1 cellular context compared by ENCODE assay signal in the genomic region with DNA sequence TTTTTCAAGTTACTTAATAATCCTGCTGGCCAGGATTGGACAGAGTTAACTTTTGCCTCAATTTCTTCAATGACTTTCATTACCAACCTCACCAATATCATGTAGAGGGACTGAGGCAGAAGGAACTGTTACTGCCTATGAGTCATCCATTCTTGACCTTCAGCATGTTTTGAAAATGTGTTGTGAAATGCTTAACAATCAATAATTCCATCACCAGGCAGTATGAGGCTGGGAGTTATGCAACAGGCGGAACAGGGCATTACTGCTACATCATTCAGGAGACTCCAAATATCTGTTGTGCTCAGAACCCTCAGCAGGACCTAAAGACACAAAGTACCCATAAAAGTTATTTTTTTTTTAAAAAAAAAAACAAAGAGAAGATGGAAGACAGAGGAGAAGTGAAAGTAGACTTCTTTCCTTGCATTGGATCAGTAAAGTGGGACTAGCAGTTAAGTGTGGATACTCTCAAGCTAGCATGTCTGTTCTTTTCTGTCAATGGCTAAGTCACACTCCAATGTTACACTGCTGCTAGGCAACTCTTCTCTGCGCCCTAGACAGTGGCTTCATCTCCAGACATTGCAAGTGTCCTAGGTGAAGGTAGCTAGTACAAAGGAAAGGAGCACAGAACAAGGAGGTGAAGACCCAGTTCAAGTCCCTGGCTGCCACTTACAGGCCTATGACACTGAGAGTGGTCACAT.
TF ChIP-seq lines count a peak whose summit lies in the region.

No MANE protein-coding gene starts in this region.

TF ChIP-seq in HepG2, 621 proteins besides CTCF, POLR2A, EP300 and RAD21 (continued from another document):
- TF ChIP-seq, protein P1, sequence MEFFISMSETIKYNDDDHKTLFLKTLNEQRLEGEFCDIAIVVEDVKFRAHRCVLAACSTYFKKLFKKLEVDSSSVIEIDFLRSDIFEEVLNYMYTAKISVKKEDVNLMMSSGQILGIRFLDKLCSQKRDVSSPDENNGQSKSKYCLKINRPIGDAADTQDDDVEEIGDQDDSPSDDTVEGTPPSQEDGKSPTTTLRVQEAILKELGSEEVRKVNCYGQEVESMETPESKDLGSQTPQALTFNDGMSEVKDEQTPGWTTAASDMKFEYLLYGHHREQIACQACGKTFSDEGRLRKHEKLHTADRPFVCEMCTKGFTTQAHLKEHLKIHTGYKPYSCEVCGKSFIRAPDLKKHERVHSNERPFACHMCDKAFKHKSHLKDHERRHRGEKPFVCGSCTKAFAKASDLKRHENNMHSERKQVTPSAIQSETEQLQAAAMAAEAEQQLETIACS (CRISPR knock-in tag; IDR thresholded peaks at IDR 0.05): no peak
- TF ChIP-seq ZFP37 (CRISPR knock-in tag; IDR thresholded peaks at IDR 0.05; ENCODE audit: borderline replicate concordance) (no peak), MAFK (conservative IDR thresholded peaks at IDR 0.05 in 1 of 2, IDR thresholded peaks at IDR 0.05 in 1 of 2; ENCODE audit: low read length in 2 of 2) (peak; percentile 35 to 56; a peak in 2 of 4 replicates), FLYWCH1 (CRISPR knock-in tag; IDR thresholded peaks at IDR 0.05) (no peak), ZFP62 (CRISPR knock-in tag; IDR thresholded peaks at IDR 0.05) (no peak), ARID2 (CRISPR knock-in tag; IDR thresholded peaks at IDR 0.05; ENCODE audit: borderline replicate concordance) (no peak), ZNF7 (CRISPR knock-in tag; IDR thresholded peaks at IDR 0.05) (no peak), TBX3 (IDR thresholded peaks at IDR 0.05; ENCODE audit: borderline replicate concordance) (peak; percentile 39; the same call in 1 of the 2 replicates), POGZ (CRISPR knock-in tag; IDR thresholded peaks at IDR 0.05) (peak; percentile 95), EHMT2 (IDR thresholded peaks at IDR 0.05; ENCODE audit: borderline replicate concordance, low read depth, low read length) (no peak), ZSCAN22 (CRISPR knock-in tag; IDR thresholded peaks at IDR 0.05) (no peak), ZNF569 (CRISPR knock-in tag; IDR thresholded peaks at IDR 0.05; ENCODE audit: borderline replicate concordance) (no peak), FOXO1 (CRISPR knock-in tag; IDR thresholded peaks at IDR 0.05) (peak; percentile 95), SMAD9 (CRISPR knock-in tag; IDR thresholded peaks at IDR 0.05) (no peak), SMARCC2 (IDR thresholded peaks at IDR 0.05) (peak; percentile 80; the same call in 1 of the 2 replicates), ZBTB10 (CRISPR knock-in tag; IDR thresholded peaks at IDR 0.05; ENCODE audit: borderline replicate concordance) (no peak), ZNF660 (CRISPR knock-in tag; IDR thresholded peaks at IDR 0.05; ENCODE audit: borderline replicate concordance, low read depth) (no peak), ZNF615 (CRISPR knock-in tag; IDR thresholded peaks at IDR 0.05; ENCODE audit: borderline replicate concordance) (no peak), ELK4 (CRISPR knock-in tag; IDR thresholded peaks at IDR 0.05; ENCODE audit: borderline replicate concordance) (no peak), YY1 (IDR thresholded peaks at IDR 0.05; ENCODE audit: insufficient read depth, insufficient replicate concordance, low read depth, low read length) (no peak), ZNF430 (CRISPR knock-in tag; IDR thresholded peaks at IDR 0.05) (no peak), CBFB (CRISPR knock-in tag; IDR thresholded peaks at IDR 0.05) (no peak), ADNP (CRISPR knock-in tag; IDR thresholded peaks at IDR 0.05) (no peak), LCORL (IDR thresholded peaks at IDR 0.05) (no peak), LCORL (CRISPR knock-in tag; IDR thresholded peaks at IDR 0.05) (peak; percentile 72; the same call in 1 of the 2 replicates), MIER2 (CRISPR knock-in tag; IDR thresholded peaks at IDR 0.05) (0 out of 2 replicates have a peak, but pooled peaks have one; percentile 50), KAT2B (IDR thresholded peaks at IDR 0.05; ENCODE audit: borderline replicate concordance, low read depth, low read length) (peak; percentile 58; the same call in 1 of the 2 replicates), ZNF549 (CRISPR knock-in tag; IDR thresholded peaks at IDR 0.05) (no peak), ZNF468 (CRISPR knock-in tag; IDR thresholded peaks at IDR 0.05) (no peak), ZNF674 (CRISPR knock-in tag; IDR thresholded peaks at IDR 0.05; ENCODE audit: low read depth) (no peak), CREB3 (CRISPR knock-in tag; IDR thresholded peaks at IDR 0.05) (no peak), NR1H2 (CRISPR knock-in tag; IDR thresholded peaks at IDR 0.05; ENCODE audit: borderline replicate concordance, low read depth) (no peak), U2AF1 (optimal IDR thresholded peaks at IDR 0.05; ENCODE audit: low read depth, low read length) (no peak), TRAFD1 (CRISPR knock-in tag; IDR thresholded peaks at IDR 0.05; ENCODE audit: borderline replicate concordance) (no peak), MLLT10 (CRISPR knock-in tag; IDR thresholded peaks at IDR 0.05) (no peak), MED8 (CRISPR knock-in tag; IDR thresholded peaks at IDR 0.05; ENCODE audit: insufficient replicate concordance) (no peak), ZBTB38 (CRISPR knock-in tag; IDR thresholded peaks at IDR 0.05) (no peak), SMAD3 (CRISPR knock-in tag; IDR thresholded peaks at IDR 0.05) (peak; percentile 83), SUZ12 (IDR thresholded peaks at IDR 0.05; ENCODE audit: low read depth, low read length) (no peak), SNRNP70 (IDR thresholded peaks at IDR 0.05; ENCODE audit: low read depth, low read length) (no peak), HNF4A (CRISPR knock-in tag; IDR thresholded peaks at IDR 0.05) (peak; percentile 72), RFX1 (IDR thresholded peaks at IDR 0.05) (no peak), ZFAT (CRISPR knock-in tag; conservative IDR thresholded peaks at IDR 0.05) (no peak)
- TF ChIP-seq, protein P2, sequence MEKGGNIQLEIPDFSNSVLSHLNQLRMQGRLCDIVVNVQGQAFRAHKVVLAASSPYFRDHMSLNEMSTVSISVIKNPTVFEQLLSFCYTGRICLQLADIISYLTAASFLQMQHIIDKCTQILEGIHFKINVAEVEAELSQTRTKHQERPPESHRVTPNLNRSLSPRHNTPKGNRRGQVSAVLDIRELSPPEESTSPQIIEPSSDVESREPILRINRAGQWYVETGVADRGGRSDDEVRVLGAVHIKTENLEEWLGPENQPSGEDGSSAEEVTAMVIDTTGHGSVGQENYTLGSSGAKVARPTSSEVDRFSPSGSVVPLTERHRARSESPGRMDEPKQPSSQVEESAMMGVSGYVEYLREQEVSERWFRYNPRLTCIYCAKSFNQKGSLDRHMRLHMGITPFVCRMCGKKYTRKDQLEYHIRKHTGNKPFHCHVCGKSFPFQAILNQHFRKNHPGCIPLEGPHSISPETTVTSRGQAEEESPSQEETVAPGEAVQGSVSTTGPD (CRISPR knock-in tag; IDR thresholded peaks at IDR 0.05): no peak
- TF ChIP-seq, protein P3, sequence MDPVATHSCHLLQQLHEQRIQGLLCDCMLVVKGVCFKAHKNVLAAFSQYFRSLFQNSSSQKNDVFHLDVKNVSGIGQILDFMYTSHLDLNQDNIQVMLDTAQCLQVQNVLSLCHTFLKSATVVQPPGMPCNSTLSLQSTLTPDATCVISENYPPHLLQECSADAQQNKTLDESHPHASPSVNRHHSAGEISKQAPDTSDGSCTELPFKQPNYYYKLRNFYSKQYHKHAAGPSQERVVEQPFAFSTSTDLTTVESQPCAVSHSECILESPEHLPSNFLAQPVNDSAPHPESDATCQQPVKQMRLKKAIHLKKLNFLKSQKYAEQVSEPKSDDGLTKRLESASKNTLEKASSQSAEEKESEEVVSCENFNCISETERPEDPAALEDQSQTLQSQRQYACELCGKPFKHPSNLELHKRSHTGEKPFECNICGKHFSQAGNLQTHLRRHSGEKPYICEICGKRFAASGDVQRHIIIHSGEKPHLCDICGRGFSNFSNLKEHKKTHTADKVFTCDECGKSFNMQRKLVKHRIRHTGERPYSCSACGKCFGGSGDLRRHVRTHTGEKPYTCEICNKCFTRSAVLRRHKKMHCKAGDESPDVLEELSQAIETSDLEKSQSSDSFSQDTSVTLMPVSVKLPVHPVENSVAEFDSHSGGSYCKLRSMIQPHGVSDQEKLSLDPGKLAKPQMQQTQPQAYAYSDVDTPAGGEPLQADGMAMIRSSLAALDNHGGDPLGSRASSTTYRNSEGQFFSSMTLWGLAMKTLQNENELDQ (CRISPR knock-in tag; IDR thresholded peaks at IDR 0.05; ENCODE audit: borderline replicate concordance): no peak
- TF ChIP-seq, protein P4, sequence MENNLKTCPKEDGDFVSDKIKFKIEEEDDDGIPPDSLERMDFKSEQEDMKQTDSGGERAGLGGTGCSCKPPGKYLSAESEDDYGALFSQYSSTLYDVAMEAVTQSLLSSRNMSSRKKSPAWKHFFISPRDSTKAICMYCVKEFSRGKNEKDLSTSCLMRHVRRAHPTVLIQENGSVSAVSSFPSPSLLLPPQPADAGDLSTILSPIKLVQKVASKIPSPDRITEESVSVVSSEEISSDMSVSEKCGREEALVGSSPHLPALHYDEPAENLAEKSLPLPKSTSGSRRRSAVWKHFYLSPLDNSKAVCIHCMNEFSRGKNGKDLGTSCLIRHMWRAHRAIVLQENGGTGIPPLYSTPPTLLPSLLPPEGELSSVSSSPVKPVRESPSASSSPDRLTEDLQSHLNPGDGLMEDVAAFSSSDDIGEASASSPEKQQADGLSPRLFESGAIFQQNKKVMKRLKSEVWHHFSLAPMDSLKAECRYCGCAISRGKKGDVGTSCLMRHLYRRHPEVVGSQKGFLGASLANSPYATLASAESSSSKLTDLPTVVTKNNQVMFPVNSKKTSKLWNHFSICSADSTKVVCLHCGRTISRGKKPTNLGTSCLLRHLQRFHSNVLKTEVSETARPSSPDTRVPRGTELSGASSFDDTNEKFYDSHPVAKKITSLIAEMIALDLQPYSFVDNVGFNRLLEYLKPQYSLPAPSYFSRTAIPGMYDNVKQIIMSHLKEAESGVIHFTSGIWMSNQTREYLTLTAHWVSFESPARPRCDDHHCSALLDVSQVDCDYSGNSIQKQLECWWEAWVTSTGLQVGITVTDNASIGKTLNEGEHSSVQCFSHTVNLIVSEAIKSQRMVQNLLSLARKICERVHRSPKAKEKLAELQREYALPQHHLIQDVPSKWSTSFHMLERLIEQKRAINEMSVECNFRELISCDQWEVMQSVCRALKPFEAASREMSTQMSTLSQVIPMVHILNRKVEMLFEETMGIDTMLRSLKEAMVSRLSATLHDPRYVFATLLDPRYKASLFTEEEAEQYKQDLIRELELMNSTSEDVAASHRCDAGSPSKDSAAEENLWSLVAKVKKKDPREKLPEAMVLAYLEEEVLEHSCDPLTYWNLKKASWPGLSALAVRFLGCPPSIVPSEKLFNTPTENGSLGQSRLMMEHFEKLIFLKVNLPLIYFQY (CRISPR knock-in tag; IDR thresholded peaks at IDR 0.05; ENCODE audit: borderline replicate concordance): no peak
- TF ChIP-seq, protein P5, sequence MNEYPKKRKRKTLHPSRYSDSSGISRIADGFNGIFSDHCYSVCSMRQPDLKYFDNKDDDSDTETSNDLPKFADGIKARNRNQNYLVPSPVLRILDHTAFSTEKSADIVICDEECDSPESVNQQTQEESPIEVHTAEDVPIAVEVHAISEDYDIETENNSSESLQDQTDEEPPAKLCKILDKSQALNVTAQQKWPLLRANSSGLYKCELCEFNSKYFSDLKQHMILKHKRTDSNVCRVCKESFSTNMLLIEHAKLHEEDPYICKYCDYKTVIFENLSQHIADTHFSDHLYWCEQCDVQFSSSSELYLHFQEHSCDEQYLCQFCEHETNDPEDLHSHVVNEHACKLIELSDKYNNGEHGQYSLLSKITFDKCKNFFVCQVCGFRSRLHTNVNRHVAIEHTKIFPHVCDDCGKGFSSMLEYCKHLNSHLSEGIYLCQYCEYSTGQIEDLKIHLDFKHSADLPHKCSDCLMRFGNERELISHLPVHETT (CRISPR knock-in tag; conservative IDR thresholded peaks at IDR 0.05): no peak
